43 cellular contexts compared by ENCODE assay signal in genomic region chr7:143055754-143056153, GRCh38. TPM values are rescaled to one million over a fixed set of nuclear protein-coding genes. Genes with fewer than 3 reads are reported as not detected.
"Had no signal": no experiment of that assay in that cellular context is flagged by ENCODE, and none has a peak within 500 bp of the region (broad histone marks: within the 10 kb centered on the region; RNA-seq: fewer than 3 reads in every experiment).

No MANE protein-coding gene starts in this region.

- H3K36me3 ChIP-seq: adrenal gland, ascending aorta, brain microvascular endothelial cell, breast epithelium, cardiac muscle cell had no signal

- H3K9me3 Mint-ChIP-seq: activated naive CD4-positive, alpha-beta T cell treated with anti-CD3 and anti-CD28 coated beads for 36 hours; activated naive CD4-positive, alpha-beta T cell treated with anti-CD3 and anti-CD28 coated beads, Interleukin-2, amount 10 ng/mL, durations not matched to agents 7 days and 5 days; activated naive CD4-positive, alpha-beta T cell treated with anti-CD3 and anti-CD28 coated beads, Interleukin-2, amount 50 U/mL, for 24 hours; activated naive CD4-positive, alpha-beta T cell treated with anti-CD3 and anti-CD28 coated beads, Interleukin-2, amount 50 U/mL, for 72 hours; activated naive CD8-positive, alpha-beta T cell treated with anti-CD3 and anti-CD28 coated beads for 36 hours; activated naive CD8-positive, alpha-beta T cell treated with anti-CD3 and anti-CD28 coated beads, Interleukin-2, amount 10 ng/mL, durations not matched to agents 7 days and 5 days; activated naive CD8-positive, alpha-beta T cell treated with anti-CD3 and anti-CD28 coated beads, Interleukin-2, amount 50 U/mL, for 24 hours; activated T-cell treated with anti-CD3 and anti-CD28 coated beads, Interleukin-2, amount 50 U/mL, for 24 hours; activated T-cell treated with anti-CD3 and anti-CD28 coated beads, Interleukin-2, amount 50 U/mL, for 4 hours; activated T-cell treated with anti-CD3 and anti-CD28 coated beads, Interleukin-2, amount 50 U/mL, for 72 hours; activated T-helper 1 cell treated with anti-CD3 and anti-CD28 coated beads, Interleukin-12 subunit alpha, Interleukin-12 subunit beta, Interleukin-2, Interleukin-4 antibody, amounts not matched to agents 30 ng/mL and 10 ng/mL and 1 ng/mL, durations not matched to agents 14 hours and 24 hours and 36 hours; activated T-helper 17 cell treated with anti-CD3 and anti-CD28 coated beads, Interleukin-2, amount 50 U/mL, for 72 hours; activated T-helper 2 cell treated with anti-CD3 and anti-CD28 coated beads, Interferon-gamma antibody, Interleukin-2, Interleukin-4, amounts not matched to agents 10 μg/mL and 5 μg/mL and 100 μg/mL, durations not matched to agents 14 hours and 24 hours and 36 hours; brain; central memory CD8-positive, alpha-beta T cell had no signal

- H3K9me3 ChIP-seq: adrenal gland, ascending aorta, body of pancreas, breast epithelium had no signal

- DNase-seq: activated effector memory CD4-positive, alpha-beta T cell treated with anti-CD3 and anti-CD28 coated beads, Interleukin-2, amount 50 U/mL, for 16 hours; activated effector memory CD4-positive, alpha-beta T cell treated with Interleukin-2 at 50 U/mL for 16 hours; activated gamma-delta T cell; activated gamma-delta T cell treated with Interleukin-2 at 50 U/mL for 16 hours; activated naive CD4-positive, alpha-beta T cell; activated naive CD4-positive, alpha-beta T cell treated with anti-CD3 and anti-CD28 coated beads for 36 hours; activated naive CD4-positive, alpha-beta T cell treated with anti-CD3 and anti-CD28 coated beads, Interleukin-2, amount 10 ng/mL, durations not matched to agents 7 days and 5 days; activated naive CD4-positive, alpha-beta T cell treated with anti-CD3 and anti-CD28 coated beads, Interleukin-2, amount 50 U/mL, for 16 hours; activated naive CD4-positive, alpha-beta T cell treated with Interleukin-2 at 50 U/mL for 16 hours; activated naive CD8-positive, alpha-beta T cell treated with anti-CD3 and anti-CD28 coated beads for 36 hours; activated naive CD8-positive, alpha-beta T cell treated with anti-CD3 and anti-CD28 coated beads, Interleukin-2, amount 10 ng/mL, durations not matched to agents 7 days and 5 days; activated naive CD8-positive, alpha-beta T cell treated with anti-CD3 and anti-CD28 coated beads, Interleukin-2, amount 50 U/mL, for 24 hours; activated T-cell treated with anti-CD3 and anti-CD28 coated beads, Interleukin-2, amount 50 U/mL, for 24 hours; activated T-cell treated with anti-CD3 and anti-CD28 coated beads, Interleukin-2, amount 50 U/mL, for 4 hours; activated T-cell treated with anti-CD3 and anti-CD28 coated beads, Interleukin-2, amount 50 U/mL, for 48 hours; activated T-cell treated with anti-CD3 and anti-CD28 coated beads, Interleukin-2, amount 50 U/mL, for 72 hours; adrenal gland; amniotic stem cell; amygdala; anterior cingulate cortex; aorta; body of pancreas; brain microvascular endothelial cell; caudate nucleus; central memory CD4-positive, alpha-beta T cell; cerebellar nuclear complex had no signal

- FAIRE-seq: astrocyte, bronchial epithelial cell had no signal

- ATAC-seq: activated naive CD4-positive, alpha-beta T cell treated with anti-CD3 and anti-CD28 coated beads, Interleukin-2, amount 50 U/mL, for 72 hours; activated T-cell treated with anti-CD3 and anti-CD28 coated beads, Interleukin-2, amount 50 U/mL, for 4 hours; activated T-cell treated with anti-CD3 and anti-CD28 coated beads, Interleukin-2, amount 50 U/mL, for 72 hours; activated T-helper 17 cell treated with anti-CD3 and anti-CD28 coated beads, Interleukin-2, amount 50 U/mL, for 72 hours; body of pancreas had no signal

- H3K27me3 Mint-ChIP-seq: activated naive CD4-positive, alpha-beta T cell treated with anti-CD3 and anti-CD28 coated beads, Interleukin-2, amount 50 U/mL, for 24 hours; activated naive CD8-positive, alpha-beta T cell; activated naive CD8-positive, alpha-beta T cell treated with anti-CD3 and anti-CD28 coated beads for 36 hours; activated naive CD8-positive, alpha-beta T cell treated with anti-CD3 and anti-CD28 coated beads, Interleukin-2, amount 10 ng/mL, durations not matched to agents 7 days and 5 days had no signal

- H3K27ac Mint-ChIP-seq: activated naive CD4-positive, alpha-beta T cell treated with anti-CD3 and anti-CD28 coated beads for 36 hours; activated naive CD4-positive, alpha-beta T cell treated with anti-CD3 and anti-CD28 coated beads, Interleukin-2, amount 10 ng/mL, durations not matched to agents 7 days and 5 days; activated naive CD4-positive, alpha-beta T cell treated with anti-CD3 and anti-CD28 coated beads, Interleukin-2, amount 50 U/mL, for 24 hours; activated naive CD4-positive, alpha-beta T cell treated with anti-CD3 and anti-CD28 coated beads, Interleukin-2, amount 50 U/mL, for 72 hours; activated naive CD8-positive, alpha-beta T cell; activated naive CD8-positive, alpha-beta T cell treated with anti-CD3 and anti-CD28 coated beads for 36 hours; activated naive CD8-positive, alpha-beta T cell treated with anti-CD3 and anti-CD28 coated beads, Interleukin-2, amount 10 ng/mL, durations not matched to agents 7 days and 5 days; activated naive CD8-positive, alpha-beta T cell treated with anti-CD3 and anti-CD28 coated beads, Interleukin-2, amount 50 U/mL, for 24 hours; activated T-cell treated with anti-CD3 and anti-CD28 coated beads, Interleukin-2, amount 50 U/mL, for 24 hours; activated T-cell treated with anti-CD3 and anti-CD28 coated beads, Interleukin-2, amount 50 U/mL, for 72 hours; activated T-helper 1 cell treated with anti-CD3 and anti-CD28 coated beads, Interleukin-12 subunit alpha, Interleukin-12 subunit beta, Interleukin-2, Interleukin-4 antibody, amounts not matched to agents 30 ng/mL and 10 ng/mL and 1 ng/mL, durations not matched to agents 14 hours and 24 hours and 36 hours; activated T-helper 17 cell treated with anti-CD3 and anti-CD28 coated beads, Interleukin-2, amount 50 U/mL, for 72 hours; activated T-helper 2 cell treated with anti-CD3 and anti-CD28 coated beads, Interferon-gamma antibody, Interleukin-2, Interleukin-4, amounts not matched to agents 10 μg/mL and 5 μg/mL and 100 μg/mL, durations not matched to agents 14 hours and 24 hours and 36 hours; brain had no signal

- H3K36me3 Mint-ChIP-seq: activated naive CD4-positive, alpha-beta T cell treated with anti-CD3 and anti-CD28 coated beads, Interleukin-2, amount 10 ng/mL, durations not matched to agents 7 days and 5 days; activated naive CD4-positive, alpha-beta T cell treated with anti-CD3 and anti-CD28 coated beads, Interleukin-2, amount 50 U/mL, for 24 hours; activated naive CD4-positive, alpha-beta T cell treated with anti-CD3 and anti-CD28 coated beads, Interleukin-2, amount 50 U/mL, for 72 hours; activated naive CD8-positive, alpha-beta T cell; activated naive CD8-positive, alpha-beta T cell treated with anti-CD3 and anti-CD28 coated beads for 36 hours; activated naive CD8-positive, alpha-beta T cell treated with anti-CD3 and anti-CD28 coated beads, Interleukin-2, amount 10 ng/mL, durations not matched to agents 7 days and 5 days; brain had no signal

- H3K4me1 Mint-ChIP-seq: activated naive CD4-positive, alpha-beta T cell treated with anti-CD3 and anti-CD28 coated beads, Interleukin-2, amount 10 ng/mL, durations not matched to agents 7 days and 5 days; activated naive CD4-positive, alpha-beta T cell treated with anti-CD3 and anti-CD28 coated beads, Interleukin-2, amount 50 U/mL, for 24 hours; activated naive CD8-positive, alpha-beta T cell treated with anti-CD3 and anti-CD28 coated beads for 36 hours; activated naive CD8-positive, alpha-beta T cell treated with anti-CD3 and anti-CD28 coated beads, Interleukin-2, amount 10 ng/mL, durations not matched to agents 7 days and 5 days; activated T-helper 17 cell treated with anti-CD3 and anti-CD28 coated beads, Interleukin-2, amount 50 U/mL, for 72 hours; brain; central memory CD8-positive, alpha-beta T cell had no signal

- H3K27me3 ChIP-seq: adrenal gland, ascending aorta, body of pancreas, brain microvascular endothelial cell, breast epithelium, cardiac muscle cell had no signal

- H3K4me3 ChIP-seq: adrenal gland, ascending aorta, body of pancreas, breast epithelium, cardiac muscle cell had no signal

- H3K4me1 ChIP-seq: adrenal gland, ascending aorta, body of pancreas, breast epithelium had no signal

- H3K4me3 Mint-ChIP-seq: activated naive CD4-positive, alpha-beta T cell treated with anti-CD3 and anti-CD28 coated beads for 36 hours; activated naive CD4-positive, alpha-beta T cell treated with anti-CD3 and anti-CD28 coated beads, Interleukin-2, amount 10 ng/mL, durations not matched to agents 7 days and 5 days; activated naive CD4-positive, alpha-beta T cell treated with anti-CD3 and anti-CD28 coated beads, Interleukin-2, amount 50 U/mL, for 24 hours; activated naive CD8-positive, alpha-beta T cell; activated naive CD8-positive, alpha-beta T cell treated with anti-CD3 and anti-CD28 coated beads for 36 hours; activated naive CD8-positive, alpha-beta T cell treated with anti-CD3 and anti-CD28 coated beads, Interleukin-2, amount 10 ng/mL, durations not matched to agents 7 days and 5 days; activated naive CD8-positive, alpha-beta T cell treated with anti-CD3 and anti-CD28 coated beads, Interleukin-2, amount 50 U/mL, for 24 hours; activated T-cell treated with anti-CD3 and anti-CD28 coated beads, Interleukin-2, amount 50 U/mL, for 24 hours; activated T-cell treated with anti-CD3 and anti-CD28 coated beads, Interleukin-2, amount 50 U/mL, for 4 hours; activated T-cell treated with anti-CD3 and anti-CD28 coated beads, Interleukin-2, amount 50 U/mL, for 72 hours; activated T-helper 1 cell treated with anti-CD3 and anti-CD28 coated beads, Interleukin-12 subunit alpha, Interleukin-12 subunit beta, Interleukin-2, Interleukin-4 antibody, amounts not matched to agents 30 ng/mL and 10 ng/mL and 1 ng/mL, durations not matched to agents 14 hours and 24 hours and 36 hours; activated T-helper 17 cell treated with anti-CD3 and anti-CD28 coated beads, Interleukin-2, amount 50 U/mL, for 72 hours; brain; central memory CD8-positive, alpha-beta T cell had no signal

- H3K27ac ChIP-seq: adrenal gland, ascending aorta, body of pancreas, brain microvascular endothelial cell, breast epithelium, cardiac muscle cell had no signal

RNA-seq across cellular contexts. Expression of gene OR6V1, which starts 3.6 kb away (rescaled TPM):
- total RNA-seq: activated naive CD4-positive, alpha-beta T cell treated with anti-CD3 and anti-CD28 coated beads for 36 hours; activated naive CD4-positive, alpha-beta T cell treated with anti-CD3 and anti-CD28 coated beads, Interleukin-2, amount 50 U/mL, for 72 hours; activated naive CD8-positive, alpha-beta T cell treated with anti-CD3 and anti-CD28 coated beads for 36 hours; activated naive CD8-positive, alpha-beta T cell treated with anti-CD3 and anti-CD28 coated beads, Interleukin-2, amount 10 ng/mL, durations not matched to agents 7 days and 5 days; activated T-cell treated with anti-CD3 and anti-CD28 coated beads, Interleukin-2, amount 50 U/mL, for 4 hours; activated T-cell treated with anti-CD3 and anti-CD28 coated beads, Interleukin-2, amount 50 U/mL, for 72 hours; activated T-helper 1 cell treated with anti-CD3 and anti-CD28 coated beads, Interleukin-12 subunit alpha, Interleukin-12 subunit beta, Interleukin-2, Interleukin-4 antibody, amounts not matched to agents 30 ng/mL and 10 ng/mL and 1 ng/mL, durations not matched to agents 14 hours and 24 hours and 36 hours; activated T-helper 17 cell treated with anti-CD3 and anti-CD28 coated beads, Interleukin-2, amount 50 U/mL, for 72 hours; activated T-helper 2 cell treated with anti-CD3 and anti-CD28 coated beads, Interferon-gamma antibody, Interleukin-2, Interleukin-4, amounts not matched to agents 10 μg/mL and 5 μg/mL and 100 μg/mL, durations not matched to agents 14 hours and 24 hours and 36 hours; adrenal gland; aorta; ascending aorta; astrocyte; body of pancreas; breast epithelium; bronchial epithelial cell; cardiac muscle cell; cardiac septum; cerebellum; chondrocyte had no signal
- polyA plus RNA-seq: adipose tissue, adrenal gland, aorta, cardiac muscle cell had no signal

RNA-seq across cellular contexts. Expression of gene OR9A2, which starts 28.8 kb away (rescaled TPM):
- total RNA-seq: activated naive CD4-positive, alpha-beta T cell treated with anti-CD3 and anti-CD28 coated beads for 36 hours; activated naive CD8-positive, alpha-beta T cell treated with anti-CD3 and anti-CD28 coated beads for 36 hours; activated T-cell treated with anti-CD3 and anti-CD28 coated beads, Interleukin-2, amount 50 U/mL, for 4 hours; activated T-helper 1 cell treated with anti-CD3 and anti-CD28 coated beads, Interleukin-12 subunit alpha, Interleukin-12 subunit beta, Interleukin-2, Interleukin-4 antibody, amounts not matched to agents 30 ng/mL and 10 ng/mL and 1 ng/mL, durations not matched to agents 14 hours and 24 hours and 36 hours; adrenal gland; ascending aorta; astrocyte; body of pancreas; bronchial epithelial cell; cardiac septum; chondrocyte had no signal
- polyA plus RNA-seq: adipose tissue, adrenal gland, aorta, cardiac muscle cell had no signal
